ENCODE assay signal across 10 cellular contexts in genomic region chr6:44196351-44196750, GRCh38. TPM values are rescaled to one million over a fixed set of nuclear protein-coding genes. Genes with fewer than 3 reads are reported as not detected.
"Had no signal": no experiment of that assay in that cellular context is flagged by ENCODE, and none has a peak within 500 bp of the region (broad histone marks: within the 10 kb centered on the region; RNA-seq: fewer than 3 reads in every experiment).

No MANE protein-coding gene starts in this region.

RNA-seq across cellular contexts. Expression of gene MYMX, which starts 20.4 kb away (rescaled TPM):
- total RNA-seq: stomach, suprapubic skin, temporal lobe, thoracic aorta, thyroid gland, tibial nerve, ureter, urinary bladder, uterus, vagina had no signal

RNA-seq across cellular contexts. Expression of gene CAPN11, which starts 37.7 kb away (rescaled TPM):
- total RNA-seq: thoracic aorta had no signal
